1 cellular context compared by ENCODE assay signal in genomic region chr12:120760349-120761245, GRCh38.
TF ChIP-seq lines count a peak whose summit lies in the region.

No MANE protein-coding gene starts in this region.

TF ChIP-seq in GM12878, 131 proteins besides CTCF, POLR2A, EP300 and RAD21 (continued from another document):
- no peak for TF ChIP-seq USF1 (IDR thresholded peaks at IDR 0.05; ENCODE audit: borderline replicate concordance, extremely low read length, insufficient read depth, low read depth, low read length)
- no peak for TF ChIP-seq SIX5 (IDR thresholded peaks at IDR 0.05; ENCODE audit: low read depth, low read length, severe bottlenecking)
- no peak for TF ChIP-seq ETV6 (conservative IDR thresholded peaks at IDR 0.05 in 1 of 2, IDR thresholded peaks at IDR 0.05 in 1 of 2; ENCODE audit: borderline replicate concordance in 1 of 2, low read depth in 1 of 2)
- TF ChIP-seq NKRF (conservative IDR thresholded peaks at IDR 0.05): no peak
- no peak for TF ChIP-seq ZNF384 (IDR thresholded peaks at IDR 0.05; ENCODE audit: borderline replicate concordance, low read depth, low read length)
- no peak for TF ChIP-seq TARDBP (IDR thresholded peaks at IDR 0.05; ENCODE audit: borderline replicate concordance)
- no peak for TF ChIP-seq MEF2A (IDR thresholded peaks at IDR 0.05; ENCODE audit: insufficient read depth, low read depth, low read length)
- no peak for TF ChIP-seq BCL3 (IDR thresholded peaks at IDR 0.05; ENCODE audit: borderline replicate concordance, insufficient read depth, low read depth, low read length, poor library complexity, severe bottlenecking)
- no peak for TF ChIP-seq TCF3 (IDR thresholded peaks at IDR 0.05; ENCODE audit: borderline replicate concordance, insufficient read depth, low read depth, low read length)
- no peak for TF ChIP-seq JUND (IDR thresholded peaks at IDR 0.05; ENCODE audit: low read depth, low read length)
- no peak for TF ChIP-seq NFIC (IDR thresholded peaks at IDR 0.05; ENCODE audit: low read depth, low read length)
- no peak for TF ChIP-seq SIN3A (IDR thresholded peaks at IDR 0.05; ENCODE audit: low read depth, low read length)
- TF ChIP-seq MEF2B (IDR thresholded peaks at IDR 0.05; ENCODE audit: partially characterized antibody, poor library complexity, severe bottlenecking): no peak
